ENCODE assay signal across 8 cellular contexts in the genomic region with DNA sequence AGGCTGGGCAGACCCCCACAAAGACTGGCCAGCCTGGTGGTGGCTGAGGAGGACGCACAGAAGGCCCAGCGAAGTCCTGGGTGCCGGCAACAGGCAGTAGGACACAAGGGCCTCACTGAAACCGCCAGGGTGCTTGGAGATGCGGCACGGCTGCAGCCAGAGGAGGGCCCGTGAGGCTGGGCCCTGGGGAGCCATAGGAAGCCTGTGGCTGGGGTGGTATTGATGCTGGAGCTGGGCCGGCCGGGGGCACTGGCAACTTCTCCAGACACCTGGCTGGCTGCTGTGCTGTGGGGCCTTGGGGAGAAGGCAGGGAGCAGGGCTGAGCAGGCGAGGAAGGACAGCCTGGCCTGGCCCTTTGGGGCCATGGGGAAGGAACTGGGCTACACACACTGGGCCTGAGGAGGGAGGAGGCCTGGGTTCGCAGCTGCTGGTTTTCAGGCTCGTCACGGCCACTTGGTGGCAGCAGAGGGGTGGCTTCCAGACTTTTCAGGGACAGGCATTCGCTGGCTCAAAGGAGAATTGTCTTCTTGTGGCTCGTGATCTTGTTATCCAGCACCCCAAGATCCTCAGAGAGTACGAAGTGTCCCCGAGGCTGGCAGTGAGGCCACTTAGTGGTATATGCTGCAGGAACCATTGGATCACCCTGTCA. TPM values are rescaled to one million over a fixed set of nuclear protein-coding genes. Genes with fewer than 3 reads are reported as not detected.
DNase-seq lines count a peak whose midpoint lies in the region; ATAC-seq and TF ChIP-seq lines count a peak whose summit lies in the region.

No MANE protein-coding gene starts in this region.

- H3K4me2 ChIP-seq in PC-9, result no peak overlapping the region

- no TSS peak for BruUV-seq in PC-9 (replicated peaks; lab: Mats Ljungman, UMichigan)

- H2AFZ ChIP-seq in PC-9, result no peak overlapping the region

- no peaks in the 10 kb centered on the region for H3K9me2 ChIP-seq in PC-9 (ENCODE audit: insufficient read depth)

- no peaks in the 10 kb centered on the region for H3K9me3 ChIP-seq in CD8-positive, alpha-beta T cell (ENCODE audit: low read length)
- no peaks in the 10 kb centered on the region for H3K9me3 ChIP-seq in PC-9 (ENCODE audit: insufficient read depth, low read depth)
- H3K9me3 ChIP-seq in tibial artery, result no peaks in the 10 kb centered on the region

- H4K20me1 ChIP-seq in PC-9 (ENCODE audit: insufficient read depth), result no peaks in the 10 kb centered on the region

- intact Hi-C loops in CD8-positive, alpha-beta T cell (cut with DNase I, micrococcal nuclease), result loop anchor here (1.0 to 2.0 kb wide), 3 partner anchors 95 to 114 kb away; no protein-coding TSS in a partner anchor
- intact Hi-C loops in PC-9 (cut with micrococcal nuclease; ENCODE audit: unreplicated experiment) (loop anchor here (2.0 to 5.0 kb wide), 3 partner anchors 114 to 393 kb away; no protein-coding TSS in a partner anchor), tibial artery (cut with DNase I; ENCODE audit: low total_unique reads) (no loop called here)

- H3K79me2 ChIP-seq in PC-9 (ENCODE audit: low read depth), result no peaks in the 10 kb centered on the region

- no peak overlapping the region for H3K27ac ChIP-seq in CD8-positive, alpha-beta T cell (ENCODE audit: low read depth, low read length)
- H3K27ac ChIP-seq in PC-9 (no peak overlapping the region), tibial artery (no peak overlapping the region)

- peaks cover 2% of the 10 kb centered on the region for H3K4me1 ChIP-seq in CD8-positive, alpha-beta T cell (ENCODE audit: insufficient read depth, low read length)
- no peaks in the 10 kb centered on the region for H3K4me1 ChIP-seq in PC-9 (replicated peaks; ENCODE audit: insufficient read depth)
- H3K4me1 ChIP-seq in tibial artery, result no peaks in the 10 kb centered on the region

- no peaks in the 10 kb centered on the region for H3K36me3 Mint-ChIP-seq in CD8-positive, alpha-beta T cell
- no peaks in the 10 kb centered on the region for H3K36me3 Mint-ChIP-seq in activated T-cell treated with anti-CD3 and anti-CD28 coated beads, Interleukin-2, amount 50 U/mL, for 72 hours (ENCODE audit: insufficient read depth in 2 of 2)

- POLR2A ChIA-PET in CD8-positive, alpha-beta T cell (lab: Charles Lee), result interaction anchor here (1.2 kb wide), 1 partner anchor 613 kb away, joined by 4 read pairs; no protein-coding TSS in a partner anchor
- POLR2A ChIA-PET in PC-9 (lab: Charles Lee; ENCODE audit: unreplicated experiment), result interaction anchor here (0.6 kb wide), 1 partner anchor 111 kb away, joined by 3 read pairs; no protein-coding TSS in a partner anchor

- CTCF ChIA-PET in CD8-positive, alpha-beta T cell (lab: Charles Lee), result interaction anchor here (0.6 to 5.5 kb wide), 21 partner anchors 9 to 613 kb away, joined by 3 to 67 read pairs (median 4); a partner anchor contains a TSS
- CTCF ChIA-PET in PC-9 (lab: Charles Lee), result interaction anchor here (1.0 to 1.3 kb wide), 3 partner anchors 96 to 153 kb away, joined by 3 to 7 read pairs (median 7); no protein-coding TSS in a partner anchor

- no peaks in the 10 kb centered on the region for H3K27me3 ChIP-seq in CD8-positive, alpha-beta T cell (ENCODE audit: insufficient read depth, low read length)
- H3K27me3 ChIP-seq in PC-9 (ENCODE audit: insufficient read depth, low read depth) (peaks cover 70% of the 10 kb centered on the region), tibial artery (no peaks in the 10 kb centered on the region)

- no peaks in the 10 kb centered on the region for H3K27me3 Mint-ChIP-seq in CD8-positive, alpha-beta T cell (ENCODE audit: low read depth)
- H3K27me3 Mint-ChIP-seq in activated T-cell treated with anti-CD3 and anti-CD28 coated beads, Interleukin-2, amount 50 U/mL, for 72 hours (ENCODE audit: low read depth), result peaks cover 16% of the 10 kb centered on the region

- H3K36me3 ChIP-seq in CD8-positive, alpha-beta T cell (ENCODE audit: insufficient read depth, low read length), result no peaks in the 10 kb centered on the region
- H3K36me3 ChIP-seq in PC-9 (ENCODE audit: low read depth) (no peaks in the 10 kb centered on the region), tibial artery (no peaks in the 10 kb centered on the region)

- ATAC-seq in CD8-positive, alpha-beta T cell, result peak; percentile 64
- peak; percentile 55 to 75 for ATAC-seq in activated T-cell treated with anti-CD3 and anti-CD28 coated beads, Interleukin-2, amount 50 U/mL, for 72 hours (replicated peaks in 1 of 2)
- no peak for ATAC-seq in HG03175 (IDR thresholded peaks at IDR 0.05; ENCODE audit: unreplicated experiment)

- H3F3A ChIP-seq in PC-9 (ENCODE audit: insufficient read depth, low read depth), result no peaks in the 10 kb centered on the region

- H3K4me1 Mint-ChIP-seq in CD8-positive, alpha-beta T cell (ENCODE audit: low read depth), result no peaks in the 10 kb centered on the region
- no peaks in the 10 kb centered on the region for H3K4me1 Mint-ChIP-seq in activated T-cell treated with anti-CD3 and anti-CD28 coated beads, Interleukin-2, amount 50 U/mL, for 72 hours (ENCODE audit: low read depth)

- no peak overlapping the region for H3K27ac Mint-ChIP-seq in CD8-positive, alpha-beta T cell
- no peak overlapping the region for H3K27ac Mint-ChIP-seq in activated T-cell treated with anti-CD3 and anti-CD28 coated beads, Interleukin-2, amount 50 U/mL, for 72 hours

- no peak overlapping the region for H3K4me3 Mint-ChIP-seq in CD8-positive, alpha-beta T cell
- H3K4me3 Mint-ChIP-seq in activated T-cell treated with anti-CD3 and anti-CD28 coated beads, Interleukin-2, amount 50 U/mL, for 72 hours, result no peak overlapping the region

- DNase-seq in CD8-positive, alpha-beta T cell, result peak; percentile 22 to 73 (median 53)
- DNase-seq in HCEC 1CT (peak; percentile 43), PC-9 (peak in 1 of 2 experiments; percentile 76), fibroblast of peridontal ligament (ENCODE audit: extremely low read depth) (peak; percentile 45), nucleus accumbens (lab: John Stamatoyannopoulos, UW) (peak in 52 of 56 donors; percentile 6 to 86 (median 68)), tibial artery (peak; percentile 51 to 70)
- peak; percentile 53 to 59 for DNase-seq in activated T-cell treated with anti-CD3 and anti-CD28 coated beads, Interleukin-2, amount 50 U/mL, for 72 hours

- peak; percentile 48 for TF ChIP-seq CTCF in CD8-positive, alpha-beta T cell (IDR thresholded peaks at IDR 0.05)
- TF ChIP-seq CTCF in PC-9 (conservative IDR thresholded peaks at IDR 0.05), result peak; percentile 74
- TF ChIP-seq CTCF in tibial artery (IDR thresholded peaks at IDR 0.05), result peak; percentile 45 to 55

- H3K4me3 ChIP-seq in CD8-positive, alpha-beta T cell (ENCODE audit: low read depth, low read length), result no peak overlapping the region
- H3K4me3 ChIP-seq in PC-9, result no peak overlapping the region
- no peak overlapping the region for H3K4me3 ChIP-seq in tibial artery

- no peaks in the 10 kb centered on the region for H3K9me3 Mint-ChIP-seq in CD8-positive, alpha-beta T cell
- H3K9me3 Mint-ChIP-seq in activated T-cell treated with anti-CD3 and anti-CD28 coated beads, Interleukin-2, amount 50 U/mL, for 72 hours, result no peaks in the 10 kb centered on the region

RNA-seq across cellular contexts. Expression of a gene that starts 37.2 kb away (rescaled TPM):
- not detected for total RNA-seq in CD8-positive, alpha-beta T cell
- total RNA-seq in PC-9 (2021), result not detected in 2 replicates
- total RNA-seq in activated T-cell treated with anti-CD3 and anti-CD28 coated beads, Interleukin-2, amount 50 U/mL, for 72 hours, result not detected

RNA-seq across cellular contexts. Expression of a gene that starts 44.3 kb away (rescaled TPM):
- total RNA-seq in CD8-positive, alpha-beta T cell, result 10 to 100 TPM; 12.7 to 15.5 TPM
- 33.9 and 35.9 TPM in 2 replicates for total RNA-seq in PC-9 (2021)
- 10 to 100 TPM; 16.8 to 20.3 TPM for total RNA-seq in activated T-cell treated with anti-CD3 and anti-CD28 coated beads, Interleukin-2, amount 50 U/mL, for 72 hours

RNA-seq across cellular contexts. Expression of a gene that starts 59.9 kb away (rescaled TPM):
- total RNA-seq in CD8-positive, alpha-beta T cell, result not detected
- 0.33 and 0.70 TPM in 2 replicates for total RNA-seq in PC-9 (2021)
- total RNA-seq in activated T-cell treated with anti-CD3 and anti-CD28 coated beads, Interleukin-2, amount 50 U/mL, for 72 hours, result not detected
